27 cellular contexts compared by ENCODE assay signal in genomic region chr3:183909030-183909600, GRCh38. TPM values are rescaled to one million over a fixed set of nuclear protein-coding genes. Genes with fewer than 3 reads are reported as not detected.
DNase-seq lines count a peak whose midpoint lies in the region; FAIRE-seq and TF ChIP-seq lines count a peak whose summit lies in the region.
"Had no signal": no experiment of that assay in that cellular context is flagged by ENCODE, and none has a peak within 500 bp of the region (broad histone marks: within the 10 kb centered on the region; RNA-seq: fewer than 3 reads in every experiment).

No MANE protein-coding gene starts in this region.

- TF ChIP-seq CTCF in endodermal cell (conservative IDR thresholded peaks at IDR 0.05): no peak
- TF ChIP-seq CTCF in osteoblast (IDR thresholded peaks at IDR 0.05; ENCODE audit: extremely low read depth, low read depth, low read length): no peak

- H3K9me3 ChIP-seq in endodermal cell (ENCODE audit: control insufficient read depth, low read length): no peaks in the 10 kb centered on the region
- no peaks in the 10 kb centered on the region for H3K9me3 ChIP-seq in osteoblast (ENCODE audit: low read depth, low read length)
- no peaks in the 10 kb centered on the region for H3K9me3 ChIP-seq in mesenchymal stem cell (ENCODE audit: control insufficient read depth, low read length)
- H3K9me3 ChIP-seq: BE2C, BLaER1 had no signal

- H2BK15ac ChIP-seq in mesenchymal stem cell (ENCODE audit: low read depth, poor library complexity, severe bottlenecking): no peak overlapping the region

- H2BK5ac ChIP-seq in mesenchymal stem cell (ENCODE audit: low read depth, low read length, poor library complexity, severe bottlenecking): no peak overlapping the region

- H3K18ac ChIP-seq in mesenchymal stem cell (ENCODE audit: low read depth in 1 of 2, low read length in 2 of 2): no peak overlapping the region

- WGBS in endodermal cell (ENCODE audit: insufficient coverage in 1 of 2, insufficient read length in 1 of 2), 2 experiments: 90 to 91% methylated on average over 5 to 14 of the region's 14 CpGs
- WGBS in mesenchymal stem cell: 88% methylated on average over 13 of the region's 14 CpGs

- H3K36me3 ChIP-seq in H7 (replicated peaks; ENCODE audit: control insufficient read depth, insufficient read depth, low read length) (no peaks in the 10 kb centered on the region), endodermal cell (ENCODE audit: control insufficient read depth, insufficient read depth, low read length) (no peaks in the 10 kb centered on the region), osteoblast (ENCODE audit: insufficient read depth, low read length) (no peaks in the 10 kb centered on the region), mesenchymal stem cell (ENCODE audit: control insufficient read depth in 1 of 2, insufficient read depth in 2 of 2, low read depth in 1 of 2, low read length in 2 of 2) (no peaks in the 10 kb centered on the region)
- H3K36me3 ChIP-seq: BE2C, BLaER1 had no signal

- H3K27me3 Mint-ChIP-seq in endodermal cell (ENCODE audit: insufficient read depth): peaks cover 82% of the 10 kb centered on the region
- H3K27me3 Mint-ChIP-seq: CD4-positive, alpha-beta memory T cell; CD4-positive, CD25-positive, alpha-beta regulatory T cell had no signal

- H3K14ac ChIP-seq in mesenchymal stem cell (ENCODE audit: low read length in 2 of 2): no peak overlapping the region

- H3K79me2 ChIP-seq in osteoblast (ENCODE audit: insufficient read depth, low read length): no peaks in the 10 kb centered on the region

- H4K91ac ChIP-seq in mesenchymal stem cell (ENCODE audit: low read length): no peak overlapping the region

- H3K23ac ChIP-seq in mesenchymal stem cell (ENCODE audit: low read length in 2 of 2): no peak overlapping the region

- no peaks in the 10 kb centered on the region for H3K9me3 Mint-ChIP-seq in endodermal cell
- H3K9me3 Mint-ChIP-seq: CD14-positive monocyte; CD4-positive, alpha-beta memory T cell; CD4-positive, CD25-positive, alpha-beta regulatory T cell; CD8-positive, alpha-beta memory T cell had no signal

- FAIRE-seq in frontal cortex (lab: Jason Lieb, UNC) (no peak), GM19239 (lab: Jason Lieb, UNC) (no peak)
- FAIRE-seq: A204.1, GM12878, GM12892, GM18507 had no signal

- no peak overlapping the region for H3K4me2 ChIP-seq in osteoblast (ENCODE audit: insufficient read depth, low read length)
- H3K4me2 ChIP-seq in mesenchymal stem cell (ENCODE audit: low read length, poor library complexity, severe bottlenecking): no peak overlapping the region
- H3K4me2 ChIP-seq: BLaER1 had no signal

- H3K27ac ChIP-seq in endodermal cell (ENCODE audit: low read depth, low read length) (no peak overlapping the region), osteoblast (ENCODE audit: low read depth, low read length) (no peak overlapping the region), mesenchymal stem cell (ENCODE audit: low read length, poor library complexity, severe bottlenecking) (no peak overlapping the region)
- H3K27ac ChIP-seq: BLaER1 had no signal

- H2AFZ ChIP-seq in osteoblast (ENCODE audit: low read length) (no peak overlapping the region), mesenchymal stem cell (ENCODE audit: low read depth, low read length) (no peak overlapping the region)

- no peaks in the 10 kb centered on the region for H3K79me1 ChIP-seq in mesenchymal stem cell (replicated peaks; ENCODE audit: low read length, poor library complexity, severe bottlenecking)

- no peak overlapping the region for H4K8ac ChIP-seq in mesenchymal stem cell (ENCODE audit: low read length)

- DNase-seq in H7 (peak; percentile 62), endodermal cell (peak; percentile 57), osteoblast (ENCODE audit: insufficient read length, low spot score, missing footprints) (peak; percentile 72), frontal cortex (ENCODE audit: low spot score in 2 of 2) (no peak), GM19239 (ENCODE audit: insufficient read length, low spot score) (no peak), mesenchymal stem cell (no peak)
- DNase-seq: 8988T; ACHN; BE2C; C1 segment of cervical spinal cord; CD4-positive, alpha-beta memory T cell; CD4-positive, CD25-positive, alpha-beta regulatory T cell; CD8-positive, alpha-beta memory T cell; COR-L47; DMS 273 treated with DMSO at 0.1 percent for 48 hours; DMS153; DMS53; DMS79; DND-41; EL; GDM1 had no signal

- no peak overlapping the region for H3K27ac Mint-ChIP-seq in endodermal cell
- H3K27ac Mint-ChIP-seq: CD4-positive, alpha-beta memory T cell; CD4-positive, CD25-positive, alpha-beta regulatory T cell; CD8-positive, alpha-beta memory T cell had no signal

- H2AK5ac ChIP-seq in mesenchymal stem cell (ENCODE audit: low read length, severe bottlenecking): no peak overlapping the region

- no peak overlapping the region for H2BK12ac ChIP-seq in mesenchymal stem cell (ENCODE audit: low read length in 2 of 2)

- no peaks in the 10 kb centered on the region for H4K20me1 ChIP-seq in osteoblast (ENCODE audit: insufficient read depth, low read length)
- H4K20me1 ChIP-seq: BLaER1 had no signal

- peaks cover 9% of the 10 kb centered on the region for H3K4me1 Mint-ChIP-seq in endodermal cell
- H3K4me1 Mint-ChIP-seq: CD14-positive monocyte; CD4-positive, alpha-beta memory T cell; CD4-positive, CD25-positive, alpha-beta regulatory T cell; CD8-positive, alpha-beta memory T cell had no signal

- no peak overlapping the region for H3K4me3 Mint-ChIP-seq in endodermal cell
- H3K4me3 Mint-ChIP-seq: CD14-positive monocyte; CD4-positive, alpha-beta memory T cell; CD4-positive, CD25-positive, alpha-beta regulatory T cell; CD8-positive, alpha-beta memory T cell had no signal

- H3K4me3 ChIP-seq in H7 (ENCODE audit: insufficient read depth, low read depth, low read length) (no peak overlapping the region), endodermal cell (ENCODE audit: low read length) (no peak overlapping the region), osteoblast (ENCODE audit: insufficient read depth, low read length) (no peak overlapping the region), mesenchymal stem cell (ENCODE audit: insufficient read depth in 1 of 2, low read depth in 1 of 2, low read length in 2 of 2) (no peak overlapping the region)
- H3K4me3 ChIP-seq: BLaER1, GM12878 had no signal

- H3K4ac ChIP-seq in mesenchymal stem cell (ENCODE audit: low read depth in 1 of 2, low read length in 2 of 2): no peak overlapping the region

- H3K36me3 Mint-ChIP-seq in endodermal cell (ENCODE audit: low read depth): no peaks in the 10 kb centered on the region
- H3K36me3 Mint-ChIP-seq: CD14-positive monocyte; CD4-positive, alpha-beta memory T cell; CD4-positive, CD25-positive, alpha-beta regulatory T cell; CD8-positive, alpha-beta memory T cell had no signal

- H2BK120ac ChIP-seq in mesenchymal stem cell (ENCODE audit: low read depth, low read length): no peak overlapping the region

- H3K4me1 ChIP-seq in endodermal cell (ENCODE audit: control insufficient read depth, insufficient read depth, low read length) (peaks cover 3% of the 10 kb centered on the region), osteoblast (ENCODE audit: insufficient read depth, low read length) (no peaks in the 10 kb centered on the region), mesenchymal stem cell (ENCODE audit: control insufficient read depth, insufficient read depth, low read depth, low read length) (no peaks in the 10 kb centered on the region)
- H3K4me1 ChIP-seq: BE2C, BLaER1 had no signal

- H3K9ac ChIP-seq in endodermal cell (ENCODE audit: extremely low read depth, low read length, poor library complexity, severe bottlenecking) (no peak overlapping the region), mesenchymal stem cell (ENCODE audit: low read length) (no peak overlapping the region)
- H3K9ac ChIP-seq: BLaER1 had no signal

- H3K27me3 ChIP-seq in H7 (ENCODE audit: control insufficient read depth, insufficient read depth, low read length): no peaks in the 10 kb centered on the region
- peaks cover 64% of the 10 kb centered on the region for H3K27me3 ChIP-seq in endodermal cell (ENCODE audit: control insufficient read depth, insufficient read depth, low read length, poor library complexity, severe bottlenecking)
- H3K27me3 ChIP-seq in osteoblast (ENCODE audit: insufficient read depth, low read length): peaks cover 5% of the 10 kb centered on the region
- peaks cover 14 to 48% of the 10 kb centered on the region in 2 experiments for H3K27me3 ChIP-seq in mesenchymal stem cell (ENCODE audit: control insufficient read depth in 1 of 2, insufficient read depth in 1 of 2, low read length in 2 of 2)
- H3K27me3 ChIP-seq: BE2C, BLaER1 had no signal

RNA-seq across cellular contexts. Expression of gene PARL, which starts 24.4 kb away (rescaled TPM):
- 37.4 and 55.2 TPM in 2 replicates for total RNA-seq in H7 (2014; rRNA removed; shearing (Covaris generic))
- total RNA-seq in endodermal cell (10 to 100 TPM; 77.3 to 83.0 TPM), osteoblast (26.8 and 34.0 TPM in 2 replicates), frontal cortex (19.6 TPM)
- 48.3 TPM for polyA plus RNA-seq in endodermal cell (2013, experiment 1 of 2)
- polyA plus RNA-seq in endodermal cell (2013, experiment 2 of 2): 49.7 TPM
- polyA plus RNA-seq in mesenchymal stem cell (2013, experiment 1 of 2): 60.6 TPM
- polyA plus RNA-seq in mesenchymal stem cell (2013, experiment 2 of 2): 62.2 TPM

Comparison
In these comparisons a context has a peak if more than half of its experiments do, and no peak if none do; other contexts are left out.
1. DNase-seq: peak in H7 (single experiment), endodermal cell (single experiment) and osteoblast (single experiment); none in frontal cortex (0 of 2), GM19239 (single experiment) and mesenchymal stem cell (single experiment).